In genomic region chr16:1223355-1224214, GRCh38 we compare ENCODE assay signal across 24 cellular contexts. TPM values are rescaled to one million over a fixed set of nuclear protein-coding genes. Genes with fewer than 3 reads are reported as not detected.
A peak's percentile ranks its signal among the peaks of the same experiment; 100 is the strongest.
DNase-seq lines count a peak whose midpoint lies in the region; ATAC-seq, FAIRE-seq and TF ChIP-seq lines count a peak whose summit lies in the region.
"Had no signal": no experiment of that assay in that cellular context is flagged by ENCODE, and none has a peak within 500 bp of the region (broad histone marks: within the 10 kb centered on the region; RNA-seq: fewer than 3 reads in every experiment).

No MANE protein-coding gene starts in this region.

- H3K79me2 ChIP-seq in HepG2 (ENCODE audit: insufficient read depth, low read length): no peaks in the 10 kb centered on the region

- POLR2A ChIA-PET in HepG2 (lab: Yijun Ruan, JAX): no interaction called here

- peaks cover 5% of the 10 kb centered on the region for H3K27me3 Mint-ChIP-seq in activated T-cell treated with anti-CD3 and anti-CD28 coated beads, Interleukin-2, amount 50 U/mL, for 4 hours (ENCODE audit: low read depth)
- H3K27me3 Mint-ChIP-seq in nephron progenitor cell (ENCODE audit: low read depth, poor library complexity): no peaks in the 10 kb centered on the region

- H3K27ac ChIP-seq in small intestine (ENCODE audit: low read depth in 1 of 2, low read length in 1 of 2) (no peak overlapping the region), HepG2 (ENCODE audit: extremely low read length, insufficient read depth, low read length) (no peak overlapping the region)
- H3K27ac ChIP-seq: GM23248 had no signal

- no peak overlapping the region for H2AFZ ChIP-seq in HepG2 (ENCODE audit: low read length)
- H2AFZ ChIP-seq: GM23248 had no signal

- 31 to 77% (median 61%) methylated on average over 36 to 38 of the region's 38 CpGs for WGBS in small intestine, 3 donors
- WGBS in HepG2 (ENCODE audit: low lambda C conversion rate): 36% methylated on average over 22 of the region's 38 CpGs

- no peaks in the 10 kb centered on the region for H3K4me1 Mint-ChIP-seq in activated T-cell treated with anti-CD3 and anti-CD28 coated beads, Interleukin-2, amount 50 U/mL, for 4 hours (ENCODE audit: low read depth)
- H3K4me1 Mint-ChIP-seq in nephron progenitor cell: no peaks in the 10 kb centered on the region
- H3K4me1 Mint-ChIP-seq: IgD-negative memory B cell had no signal

- no peak overlapping the region for H3K9ac ChIP-seq in HepG2 (ENCODE audit: insufficient read depth, low read depth, low read length)
- H3K9ac ChIP-seq: GM23248 had no signal

- no TSS peak for BruUV-seq in HepG2 (replicated peaks; lab: Mats Ljungman, UMichigan)

- no peak for TF ChIP-seq RAD21 in HepG2 (CRISPR knock-in tag; IDR thresholded peaks at IDR 0.05)

- no peak for TF ChIP-seq EP300 in HepG2 (IDR thresholded peaks at IDR 0.05; ENCODE audit: low read depth in 2 of 2, low read length in 2 of 2)
- no peak for TF ChIP-seq EP300 in HepG2 (CRISPR knock-in tag; IDR thresholded peaks at IDR 0.05; ENCODE audit: borderline replicate concordance)

- in situ Hi-C loops in HepG2 (cut with HindIII; ENCODE audit: extremely low pct_ligation_motif_present, low pct_unique_long_range_greater_than_20kb): loop anchor here (25.0 kb wide), 1 partner anchor 411 kb away; the partner anchor contains the start of gene GNG13

- H3K4me3 ChIP-seq in small intestine (ENCODE audit: low read depth in 1 of 2, low read length in 2 of 2) (no peak overlapping the region), HepG2 (replicated peaks in 1 of 3; ENCODE audit: insufficient read depth in 1 of 3, low read depth in 2 of 3, low read length in 3 of 3) (no peak overlapping the region)
- H3K4me3 ChIP-seq: GM23248, HAP-1 had no signal

- peaks cover 0 to 1% of the 10 kb centered on the region in 2 donors for H3K27me3 ChIP-seq in small intestine (ENCODE audit: control insufficient read depth in 2 of 2, insufficient read depth in 2 of 2, low read length in 2 of 2)
- peaks cover 10 to 44% of the 10 kb centered on the region in 2 experiments; a peak in 4 of 5 replicates for H3K27me3 ChIP-seq in HepG2 (ENCODE audit: control insufficient read depth in 1 of 2, insufficient read depth in 2 of 2, low read length in 2 of 2)

- FAIRE-seq in small intestine (lab: Jason Lieb, UNC) (no peak), HepG2 (lab: Jason Lieb, UNC) (no peak)
- FAIRE-seq: D721Med, G401.6, RCC 7860 had no signal

- H3K4me2 ChIP-seq in HepG2 (ENCODE audit: low read depth, low read length): no peak overlapping the region

- intact Hi-C loops in HepG2 (cut with micrococcal nuclease; ENCODE audit: unreplicated experiment) (no loop called here), sciatic nerve (cut with DNase I) (no loop called here)

- H3K9me3 ChIP-seq in small intestine (ENCODE audit: control insufficient read depth, low read depth) (no peaks in the 10 kb centered on the region), HepG2 (ENCODE audit: low read length) (no peaks in the 10 kb centered on the region)
- H3K9me3 ChIP-seq: HAP-1 had no signal

- H3K4me1 ChIP-seq in small intestine (ENCODE audit: control insufficient read depth in 2 of 2, insufficient read depth in 1 of 2, low read depth in 1 of 2, low read length in 1 of 2) (no peaks in the 10 kb centered on the region), HepG2 (ENCODE audit: insufficient read depth, low read length) (peaks cover 10% of the 10 kb centered on the region)
- H3K4me1 ChIP-seq: HAP-1 had no signal

- no peaks in the 10 kb centered on the region for H3K9me3 Mint-ChIP-seq in activated T-cell treated with anti-CD3 and anti-CD28 coated beads, Interleukin-2, amount 50 U/mL, for 4 hours
- no peaks in the 10 kb centered on the region for H3K9me3 Mint-ChIP-seq in nephron progenitor cell
- H3K9me3 Mint-ChIP-seq: IgD-negative memory B cell had no signal

- H3K36me3 ChIP-seq in small intestine (ENCODE audit: control insufficient read depth in 2 of 2, insufficient read depth in 2 of 2, low read length in 2 of 2) (no peaks in the 10 kb centered on the region), HepG2 (replicated peaks in 1 of 2; ENCODE audit: control insufficient read depth in 1 of 2, insufficient read depth in 2 of 2, low read length in 2 of 2) (no peaks in the 10 kb centered on the region; a peak in 1 of 5 replicates)
- H3K36me3 ChIP-seq: HAP-1 had no signal

- no peak overlapping the region for H3K4me3 Mint-ChIP-seq in activated T-cell treated with anti-CD3 and anti-CD28 coated beads, Interleukin-2, amount 50 U/mL, for 4 hours
- no peak overlapping the region for H3K4me3 Mint-ChIP-seq in nephron progenitor cell
- H3K4me3 Mint-ChIP-seq: IgD-negative memory B cell had no signal

- no peak for TF ChIP-seq CTCF in nephron progenitor cell (IDR thresholded peaks at IDR 0.05)
- TF ChIP-seq CTCF in HepG2 (CRISPR knock-in tag; IDR thresholded peaks at IDR 0.05): no peak

- peak; percentile 4 for DNase-seq in activated T-cell treated with anti-CD3 and anti-CD28 coated beads, Interleukin-2, amount 50 U/mL, for 4 hours
- DNase-seq in activated T-cell treated with anti-CD3 and anti-CD28 coated beads for 4 hours (no peak), NCI-H69 (lab: John Stamatoyannopoulos, UW) (peak; percentile 13), nephron progenitor cell (no peak), small intestine (peak; percentile 85), HepG2 (ENCODE audit: low spot score) (no peak), sciatic nerve (ENCODE audit: low spot score) (no peak)
- DNase-seq: GM23248, NCI-H1092, NCI-H1417 treated with DMSO at 0.1 percent for 48 hours, NCI-H1694 treated with DMSO at 0.1 percent for 48 hours, NCI-H2081, NCI-H2171, NCI-H226, NCI-H510A treated with DMSO at 0.1 percent for 48 hours, NCI-H774 had no signal

- no peaks in the 10 kb centered on the region for H4K20me1 ChIP-seq in HepG2 (ENCODE audit: insufficient read depth, low read length)

- peak overlapping the region; percentile 88 for H3K27ac Mint-ChIP-seq in nephron progenitor cell
- H3K27ac Mint-ChIP-seq: IgD-negative memory B cell had no signal

- no peak for TF ChIP-seq POLR2A in HepG2 (IDR thresholded peaks at IDR 0.05; ENCODE audit: insufficient read depth in 1 of 2, low read depth in 2 of 2, low read length in 2 of 2)

- no peaks in the 10 kb centered on the region for H3K36me3 Mint-ChIP-seq in activated T-cell treated with anti-CD3 and anti-CD28 coated beads, Interleukin-2, amount 50 U/mL, for 4 hours (ENCODE audit: insufficient read depth)
- peaks cover 5% of the 10 kb centered on the region for H3K36me3 Mint-ChIP-seq in nephron progenitor cell (ENCODE audit: low read depth)
- H3K36me3 Mint-ChIP-seq: IgD-negative memory B cell had no signal

- CTCF ChIA-PET in HepG2 (lab: Yijun Ruan, JAX; ENCODE audit: low intra/inter-chr PET ratio, low total read pairs): no interaction called here

- ATAC-seq in activated T-cell treated with anti-CD3 and anti-CD28 coated beads, Interleukin-2, amount 50 U/mL, for 4 hours: no peak
- ATAC-seq in HepG2: no peak
- ATAC-seq in sciatic nerve: no peak
- ATAC-seq in HG02642 (IDR thresholded peaks at IDR 0.05; ENCODE audit: poor library complexity, unreplicated experiment): no peak

RNA-seq across cellular contexts. Expression of gene TPSG1, which starts 1.5 kb away (rescaled TPM):
- not detected for total RNA-seq in activated T-cell treated with anti-CD3 and anti-CD28 coated beads, Interleukin-2, amount 50 U/mL, for 4 hours
- 10 to 100 TPM in 1 of 3 donors, 1 to 10 TPM in 2; 3.3 to 18.8 (median 9.2) TPM for polyA plus RNA-seq in small intestine
- total RNA-seq in HepG2 (2016; rRNA removed; fragmentation: Illumina TruSeq; extraction: Trizol): not detected in 2 replicates
- total RNA-seq in HepG2 (2016; cell fraction: cytosol; rRNA removed; fragmentation: Illumina TruSeq; extraction: Trizol; ENCODE audit: low read depth): not detected in 2 replicates
- total RNA-seq in HepG2 (2016; cell fraction: insoluble cytoplasmic fraction; rRNA removed; fragmentation: Illumina TruSeq; extraction: Trizol): not detected in 2 replicates
- not detected in 2 replicates for total RNA-seq in HepG2 (2016; cell fraction: membrane; rRNA removed; fragmentation: Illumina TruSeq; extraction: Trizol)
- not detected in 2 replicates for total RNA-seq in HepG2 (2016; cell fraction: nucleus; rRNA removed; fragmentation: Illumina TruSeq; extraction: Trizol)
- polyA plus RNA-seq in HepG2 (2011; rRNA removed): not detected in 2 replicates
- polyA plus RNA-seq in HepG2 (2011; cell fraction: cytosol; rRNA removed): 0.04 TPM in 1 of 2 replicates, not detected in the other
- 0.24 and 0.31 TPM in 2 replicates for polyA plus RNA-seq in HepG2 (2011; cell fraction: nucleus; rRNA removed)
- not detected in 2 replicates for polyA plus RNA-seq in HepG2 (2012)
- not detected in 2 replicates for polyA plus RNA-seq in HepG2 (2016; cell fraction: cytosol; fragmentation: Illumina TruSeq; extraction: Trizol; ENCODE audit: low read depth)
- polyA plus RNA-seq in HepG2 (2016; cell fraction: insoluble cytoplasmic fraction; fragmentation: Illumina TruSeq; extraction: Trizol; ENCODE audit: low read depth): not detected in 2 replicates
- polyA plus RNA-seq in HepG2 (2016; cell fraction: membrane; fragmentation: Illumina TruSeq; extraction: Trizol; ENCODE audit: low read depth): not detected in 2 replicates
- not detected in 2 replicates for polyA plus RNA-seq in HepG2 (2016; cell fraction: nucleus; fragmentation: Illumina TruSeq; extraction: Trizol; ENCODE audit: insufficient read depth, low read depth)
- not detected in 2 replicates for polyA minus RNA-seq in HepG2 (2011; rRNA and poly(A)+ RNA removed; ENCODE audit: low replicate concordance)
- polyA minus RNA-seq in HepG2 (2011; cell fraction: cytosol; rRNA and poly(A)+ RNA removed): not detected in 2 replicates
- not detected in 2 replicates for polyA minus RNA-seq in HepG2 (2011; cell fraction: nucleus; rRNA and poly(A)+ RNA removed)
- 0.45 TPM for total RNA-seq in sciatic nerve
- total RNA-seq: GM23248 had no signal
- polyA plus RNA-seq: BJ, GM23248, IgD-negative memory B cell had no signal

RNA-seq across cellular contexts. Expression of gene TPSB2, which starts 6.4 kb away (rescaled TPM):
- under 1 TPM in 2 of 3 donors, not detected in 1; 0.41 to 0.46 TPM for total RNA-seq in activated T-cell treated with anti-CD3 and anti-CD28 coated beads, Interleukin-2, amount 50 U/mL, for 4 hours
- polyA plus RNA-seq in small intestine: 10 to 100 TPM in 2 of 3 donors, 1 to 10 TPM in 1; 1.3 to 58.7 (median 39.7) TPM
- total RNA-seq in HepG2 (2016; rRNA removed; fragmentation: Illumina TruSeq; extraction: Trizol): not detected in 2 replicates
- total RNA-seq in HepG2 (2016; cell fraction: cytosol; rRNA removed; fragmentation: Illumina TruSeq; extraction: Trizol; ENCODE audit: low read depth): not detected in 2 replicates
- total RNA-seq in HepG2 (2016; cell fraction: insoluble cytoplasmic fraction; rRNA removed; fragmentation: Illumina TruSeq; extraction: Trizol): not detected in 2 replicates
- not detected in 2 replicates for total RNA-seq in HepG2 (2016; cell fraction: membrane; rRNA removed; fragmentation: Illumina TruSeq; extraction: Trizol)
- not detected in 2 replicates for total RNA-seq in HepG2 (2016; cell fraction: nucleus; rRNA removed; fragmentation: Illumina TruSeq; extraction: Trizol)
- 0.14 TPM in 1 of 2 replicates, not detected in the other for polyA plus RNA-seq in HepG2 (2011; rRNA removed)
- polyA plus RNA-seq in HepG2 (2011; cell fraction: cytosol; rRNA removed): 0.14 and 0.15 TPM in 2 replicates
- polyA plus RNA-seq in HepG2 (2011; cell fraction: nucleus; rRNA removed): 0.11 TPM in 1 of 2 replicates, not detected in the other
- polyA plus RNA-seq in HepG2 (2012): not detected in 2 replicates
- polyA plus RNA-seq in HepG2 (2016; cell fraction: cytosol; fragmentation: Illumina TruSeq; extraction: Trizol; ENCODE audit: low read depth): not detected in 2 replicates
- polyA plus RNA-seq in HepG2 (2016; cell fraction: insoluble cytoplasmic fraction; fragmentation: Illumina TruSeq; extraction: Trizol; ENCODE audit: low read depth): not detected in 2 replicates
- polyA plus RNA-seq in HepG2 (2016; cell fraction: membrane; fragmentation: Illumina TruSeq; extraction: Trizol; ENCODE audit: low read depth): not detected in 2 replicates
- polyA plus RNA-seq in HepG2 (2016; cell fraction: nucleus; fragmentation: Illumina TruSeq; extraction: Trizol; ENCODE audit: insufficient read depth, low read depth): not detected in 2 replicates
- not detected in 2 replicates for polyA minus RNA-seq in HepG2 (2011; rRNA and poly(A)+ RNA removed; ENCODE audit: low replicate concordance)
- not detected in 2 replicates for polyA minus RNA-seq in HepG2 (2011; cell fraction: cytosol; rRNA and poly(A)+ RNA removed)
- not detected in 2 replicates for polyA minus RNA-seq in HepG2 (2011; cell fraction: nucleus; rRNA and poly(A)+ RNA removed)
- 18.5 TPM for total RNA-seq in sciatic nerve
- total RNA-seq: A172, GM23248 had no signal
- polyA plus RNA-seq: BJ, GM23248, IgD-negative memory B cell had no signal

RNA-seq across cellular contexts. Expression of gene TPSAB1, which starts 16.9 kb away (rescaled TPM):
- under 1 TPM in 1 of 3 donors, not detected in 2; 0.35 TPM for total RNA-seq in activated T-cell treated with anti-CD3 and anti-CD28 coated beads, Interleukin-2, amount 50 U/mL, for 4 hours
- 10 to 100 TPM in 2 of 3 donors, 1 to 10 TPM in 1; 1.8 to 50.5 (median 28.9) TPM for polyA plus RNA-seq in small intestine
- not detected in 2 replicates for total RNA-seq in HepG2 (2016; rRNA removed; fragmentation: Illumina TruSeq; extraction: Trizol)
- not detected in 2 replicates for total RNA-seq in HepG2 (2016; cell fraction: cytosol; rRNA removed; fragmentation: Illumina TruSeq; extraction: Trizol; ENCODE audit: low read depth)
- not detected in 2 replicates for total RNA-seq in HepG2 (2016; cell fraction: insoluble cytoplasmic fraction; rRNA removed; fragmentation: Illumina TruSeq; extraction: Trizol)
- total RNA-seq in HepG2 (2016; cell fraction: membrane; rRNA removed; fragmentation: Illumina TruSeq; extraction: Trizol): not detected in 2 replicates
- total RNA-seq in HepG2 (2016; cell fraction: nucleus; rRNA removed; fragmentation: Illumina TruSeq; extraction: Trizol): not detected in 2 replicates
- 0.05 and 0.12 TPM in 2 replicates for polyA plus RNA-seq in HepG2 (2011; rRNA removed)
- polyA plus RNA-seq in HepG2 (2011; cell fraction: cytosol; rRNA removed): 0.13 and 0.16 TPM in 2 replicates
- 0.35 TPM in 1 of 2 replicates, not detected in the other for polyA plus RNA-seq in HepG2 (2011; cell fraction: nucleus; rRNA removed)
- not detected in 2 replicates for polyA plus RNA-seq in HepG2 (2012)
- not detected in 2 replicates for polyA plus RNA-seq in HepG2 (2016; cell fraction: cytosol; fragmentation: Illumina TruSeq; extraction: Trizol; ENCODE audit: low read depth)
- polyA plus RNA-seq in HepG2 (2016; cell fraction: insoluble cytoplasmic fraction; fragmentation: Illumina TruSeq; extraction: Trizol; ENCODE audit: low read depth): not detected in 2 replicates
- not detected in 2 replicates for polyA plus RNA-seq in HepG2 (2016; cell fraction: membrane; fragmentation: Illumina TruSeq; extraction: Trizol; ENCODE audit: low read depth)
- polyA plus RNA-seq in HepG2 (2016; cell fraction: nucleus; fragmentation: Illumina TruSeq; extraction: Trizol; ENCODE audit: insufficient read depth, low read depth): not detected in 2 replicates
- not detected in 2 replicates for polyA minus RNA-seq in HepG2 (2011; rRNA and poly(A)+ RNA removed; ENCODE audit: low replicate concordance)
- not detected in 2 replicates for polyA minus RNA-seq in HepG2 (2011; cell fraction: cytosol; rRNA and poly(A)+ RNA removed)
- not detected in 2 replicates for polyA minus RNA-seq in HepG2 (2011; cell fraction: nucleus; rRNA and poly(A)+ RNA removed)
- 11.5 TPM for total RNA-seq in sciatic nerve
- total RNA-seq: GM23248 had no signal
- polyA plus RNA-seq: BJ, GM23248, IgD-negative memory B cell had no signal

RNA-seq across cellular contexts. Expression of gene TPSD1, which starts 32.3 kb away (rescaled TPM):
- under 1 TPM in 1 of 3 donors, not detected in 2; 0.38 TPM for total RNA-seq in activated T-cell treated with anti-CD3 and anti-CD28 coated beads, Interleukin-2, amount 50 U/mL, for 4 hours
- polyA plus RNA-seq in small intestine (1 to 10 TPM in 1 of 3 donors, under 1 TPM in 1, not detected in 1; 0.81 to 1.3 TPM), HepG2 (2011; rRNA removed) (not detected in 2 replicates)
- total RNA-seq in HepG2 (2016; rRNA removed; fragmentation: Illumina TruSeq; extraction: Trizol) (not detected in 2 replicates), sciatic nerve (0.27 TPM)
- total RNA-seq in HepG2 (2016; cell fraction: cytosol; rRNA removed; fragmentation: Illumina TruSeq; extraction: Trizol; ENCODE audit: low read depth): not detected in 2 replicates
- not detected in 2 replicates for total RNA-seq in HepG2 (2016; cell fraction: insoluble cytoplasmic fraction; rRNA removed; fragmentation: Illumina TruSeq; extraction: Trizol)
- total RNA-seq in HepG2 (2016; cell fraction: membrane; rRNA removed; fragmentation: Illumina TruSeq; extraction: Trizol): not detected in 2 replicates
- total RNA-seq in HepG2 (2016; cell fraction: nucleus; rRNA removed; fragmentation: Illumina TruSeq; extraction: Trizol): not detected in 2 replicates
- not detected in 2 replicates for polyA plus RNA-seq in HepG2 (2011; cell fraction: cytosol; rRNA removed)
- polyA plus RNA-seq in HepG2 (2011; cell fraction: nucleus; rRNA removed): not detected in 2 replicates
- polyA plus RNA-seq in HepG2 (2012): not detected in 2 replicates
- not detected in 2 replicates for polyA plus RNA-seq in HepG2 (2016; cell fraction: cytosol; fragmentation: Illumina TruSeq; extraction: Trizol; ENCODE audit: low read depth)
- not detected in 2 replicates for polyA plus RNA-seq in HepG2 (2016; cell fraction: insoluble cytoplasmic fraction; fragmentation: Illumina TruSeq; extraction: Trizol; ENCODE audit: low read depth)
- polyA plus RNA-seq in HepG2 (2016; cell fraction: membrane; fragmentation: Illumina TruSeq; extraction: Trizol; ENCODE audit: low read depth): not detected in 2 replicates
- not detected in 2 replicates for polyA plus RNA-seq in HepG2 (2016; cell fraction: nucleus; fragmentation: Illumina TruSeq; extraction: Trizol; ENCODE audit: insufficient read depth, low read depth)
- not detected in 2 replicates for polyA minus RNA-seq in HepG2 (2011; rRNA and poly(A)+ RNA removed; ENCODE audit: low replicate concordance)
- polyA minus RNA-seq in HepG2 (2011; cell fraction: cytosol; rRNA and poly(A)+ RNA removed): not detected in 2 replicates
- not detected in 2 replicates for polyA minus RNA-seq in HepG2 (2011; cell fraction: nucleus; rRNA and poly(A)+ RNA removed)
- total RNA-seq: A172, GM23248 had no signal
- polyA plus RNA-seq: BJ, GM23248, IgD-negative memory B cell had no signal

Comparison
In these comparisons a context has a peak if more than half of its experiments do, and no peak if none do; other contexts are left out.
1. DNase-seq: peak in activated T-cell treated with anti-CD3 and anti-CD28 coated beads, Interleukin-2, amount 50 U/mL, for 4 hours (single experiment), NCI-H69 (single experiment) and small intestine (single experiment); none in activated T-cell treated with anti-CD3 and anti-CD28 coated beads for 4 hours (single experiment), nephron progenitor cell (single experiment), HepG2 (single experiment) and sciatic nerve (single experiment).
2. RNA of gene TPSB2, which starts 6.4 kb away (total RNA-seq): 18.5 TPM in sciatic nerve (single experiment); 0.41 to 0.46 TPM in activated T-cell treated with anti-CD3 and anti-CD28 coated beads, Interleukin-2, amount 50 U/mL, for 4 hours and not detected in HepG2; every median in the first group is over 10 times any median in the second.